In the genomic region with DNA sequence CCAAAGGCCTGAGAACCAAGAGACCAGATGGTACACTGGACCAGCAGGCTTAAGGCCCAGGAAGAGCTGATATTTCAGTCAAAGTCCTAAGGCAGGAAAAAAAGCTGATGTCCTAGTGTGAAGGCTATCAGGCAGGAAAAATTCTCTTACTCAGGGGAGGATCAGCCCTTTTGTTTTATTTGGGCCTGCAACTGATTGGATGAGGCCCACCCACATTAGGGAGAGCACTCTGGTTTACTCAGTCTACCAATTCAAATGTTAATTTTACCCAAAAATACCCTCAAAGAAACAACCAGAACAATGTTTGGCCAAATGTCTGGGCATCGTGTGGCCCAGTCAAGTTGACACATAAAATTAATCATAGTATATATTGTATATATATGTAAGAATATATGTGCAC, we compare ENCODE assay signal across 34 cellular contexts. TPM values are rescaled to one million over a fixed set of nuclear protein-coding genes. Genes with fewer than 3 reads are reported as not detected.
DNase-seq lines count a peak whose midpoint lies in the region; ATAC-seq, FAIRE-seq and TF ChIP-seq lines count a peak whose summit lies in the region.
"Had no signal": no experiment of that assay in that cellular context is flagged by ENCODE, and none has a peak within 500 bp of the region (broad histone marks: within the 10 kb centered on the region; RNA-seq: fewer than 3 reads in every experiment).

No MANE protein-coding gene starts in this region.

- WGBS in K562 (ENCODE audit: insufficient coverage, low coverage, missing lambda C conversion rate): 0% methylated on average over 1 of the region's 1 CpG

- H3K4me3 Mint-ChIP-seq in T-helper 17 cell: no peak overlapping the region
- H3K4me3 Mint-ChIP-seq: B cell; CD14-positive monocyte; CD4-positive, alpha-beta memory T cell; CD4-positive, alpha-beta T cell; CD4-positive, CD25-positive, alpha-beta regulatory T cell; CD8-positive, alpha-beta memory T cell; CD8-positive, alpha-beta T cell had no signal

- H3K4me3 ChIP-seq in K562: no peak overlapping the region
- H3K4me3 ChIP-seq: A549; BLaER1; BLaER1 treated with 17β-estradiol and CSF1 and Interleukin-3, amounts not matched to agents 10 nM and 100 nM had no signal

- POLR2A ChIA-PET in K562 (lab: Yijun Ruan, JAX): no interaction called here

- no peak overlapping the region for H2AFZ ChIP-seq in K562 (ENCODE audit: low read depth, low read length)

- no peak for TF ChIP-seq CTCF in K562 (IDR thresholded peaks at IDR 0.05 in 2 of 3, conservative IDR thresholded peaks at IDR 0.05 in 1 of 3; ENCODE audit: insufficient read depth in 2 of 3, low read depth in 1 of 3, low read length in 3 of 3)

- no peak overlapping the region for H3K27ac Mint-ChIP-seq in T-helper 17 cell
- H3K27ac Mint-ChIP-seq: B cell; CD14-positive monocyte; CD4-positive, alpha-beta memory T cell; CD4-positive, alpha-beta T cell; CD4-positive, CD25-positive, alpha-beta regulatory T cell; CD8-positive, alpha-beta memory T cell; CD8-positive, alpha-beta T cell had no signal

- no peak overlapping the region for H3K9ac ChIP-seq in K562 (ENCODE audit: insufficient read depth in 1 of 2, low read depth in 2 of 2, low read length in 2 of 2)
- H3K9ac ChIP-seq: BLaER1; BLaER1 treated with 17β-estradiol and CSF1 and Interleukin-3, amounts not matched to agents 10 nM and 100 nM had no signal

- TF ChIP-seq RAD21 in K562 (CRISPR knock-in tag; conservative IDR thresholded peaks at IDR 0.05 in 1 of 2, IDR thresholded peaks at IDR 0.05 in 1 of 2): no peak

- ATAC-seq in K562 (no peak), T-helper 17 cell (no peak)
- ATAC-seq: A549; CD8-positive, alpha-beta T cell had no signal

- in situ Hi-C loops in K562 (cut with MboI): no loop called here

- H3K4me2 ChIP-seq in K562 (ENCODE audit: insufficient read depth, low read length): no peak overlapping the region
- H3K4me2 ChIP-seq: A549; BLaER1; BLaER1 treated with 17β-estradiol and CSF1 and Interleukin-3, amounts not matched to agents 10 nM and 100 nM had no signal

- intact Hi-C loops in K562 (cut with micrococcal nuclease): no loop called here

- no peak for TF ChIP-seq EP300 in K562 (IDR thresholded peaks at IDR 0.05; ENCODE audit: low read length)

- H3K27me3 ChIP-seq in K562 (ENCODE audit: control insufficient read depth in 2 of 2, insufficient read depth in 2 of 2, low read length in 2 of 2): peaks cover 2% of the 10 kb centered on the region in 2 experiments; a peak in 2 of 5 replicates
- H3K27me3 ChIP-seq: BE2C; BLaER1; BLaER1 treated with 17β-estradiol and CSF1 and Interleukin-3, amounts not matched to agents 10 nM and 100 nM had no signal

- H3K79me2 ChIP-seq in K562 (ENCODE audit: control insufficient read depth, insufficient read depth, low read length): no peaks in the 10 kb centered on the region

- H3K36me3 Mint-ChIP-seq in T-helper 17 cell (ENCODE audit: low read depth): no peaks in the 10 kb centered on the region
- H3K36me3 Mint-ChIP-seq: CD14-positive monocyte; CD4-positive, alpha-beta memory T cell; CD4-positive, CD25-positive, alpha-beta regulatory T cell; CD8-positive, alpha-beta memory T cell; CD8-positive, alpha-beta T cell had no signal

- no peaks in the 10 kb centered on the region for H4K20me1 ChIP-seq in K562 (replicated peaks; ENCODE audit: control insufficient read depth, insufficient read depth, low read length)
- H4K20me1 ChIP-seq: BLaER1; BLaER1 treated with 17β-estradiol and CSF1 and Interleukin-3, amounts not matched to agents 10 nM and 100 nM had no signal

- H3K27me3 Mint-ChIP-seq in T-helper 17 cell: peaks cover 29% of the 10 kb centered on the region

- no peak overlapping the region for H3K27ac ChIP-seq in K562 (ENCODE audit: extremely low read depth, low read depth, low read length)
- H3K27ac ChIP-seq: 22Rv1; A549; BLaER1; BLaER1 treated with 17β-estradiol and CSF1 and Interleukin-3, amounts not matched to agents 10 nM and 100 nM; C4-2B had no signal

- H3K4me1 Mint-ChIP-seq in T-helper 17 cell: no peaks in the 10 kb centered on the region
- H3K4me1 Mint-ChIP-seq: B cell; CD14-positive monocyte; CD4-positive, alpha-beta memory T cell; CD4-positive, CD25-positive, alpha-beta regulatory T cell; CD8-positive, alpha-beta memory T cell had no signal

- no peak for FAIRE-seq in K562 (lab: Jason Lieb, UNC)
- FAIRE-seq: A204.1, A549, D721Med had no signal

- DNase-seq in K562 (ENCODE audit: extremely low read depth in 1 of 4, low spot score in 3 of 4): no peak
- DNase-seq in T-helper 17 cell: no peak
- DNase-seq: 8988T; ACHN; AML-193; BE2C; Caco-2; Calu3; CD4-positive, alpha-beta memory T cell; CD4-positive, alpha-beta T cell; CD4-positive, CD25-positive, alpha-beta regulatory T cell; CD8-positive, alpha-beta memory T cell; CD8-positive, alpha-beta T cell; COR-L47; DMS 273 treated with DMSO at 0.1 percent for 48 hours; DMS153; DMS53; DMS79; DMS79 treated with DMSO at 0.1 percent for 48 hours; DND-41; EL had no signal

- H3K36me3 ChIP-seq in K562 (ENCODE audit: control insufficient read depth, insufficient read depth, low read length): no peaks in the 10 kb centered on the region
- H3K36me3 ChIP-seq: BE2C; BLaER1; BLaER1 treated with 17β-estradiol and CSF1 and Interleukin-3, amounts not matched to agents 10 nM and 100 nM had no signal

- CTCF ChIA-PET in K562 (lab: Yijun Ruan, JAX; ENCODE audit: low intra/inter-chr PET ratio): no interaction called here

- BruUV-seq in K562 (replicated peaks; lab: Mats Ljungman, UMichigan): no TSS peak

- no peaks in the 10 kb centered on the region for H3K4me1 ChIP-seq in K562 (replicated peaks in 1 of 2; ENCODE audit: control insufficient read depth in 2 of 2, insufficient read depth in 2 of 2, low read length in 2 of 2)
- H3K4me1 ChIP-seq: A549, BLaER1, Caco-2 had no signal

- no peak for TF ChIP-seq POLR2A in K562 (conservative IDR thresholded peaks at IDR 0.05)

- no peaks in the 10 kb centered on the region for H3K9me1 ChIP-seq in K562 (ENCODE audit: control insufficient read depth, insufficient read depth, low read length)

- H3K9me3 ChIP-seq in K562 (replicated peaks; ENCODE audit: control insufficient read depth, insufficient read depth, low read depth, low read length) (no peaks in the 10 kb centered on the region), T-helper 17 cell (ENCODE audit: control insufficient read depth, low read length, poor library complexity, severe bottlenecking) (no peaks in the 10 kb centered on the region)
- H3K9me3 ChIP-seq: A549, BE2C, Caco-2 had no signal

TF ChIP-seq in K562, 482 proteins besides CTCF, POLR2A, EP300 and RAD21:
- TF ChIP-seq, protein P1, sequence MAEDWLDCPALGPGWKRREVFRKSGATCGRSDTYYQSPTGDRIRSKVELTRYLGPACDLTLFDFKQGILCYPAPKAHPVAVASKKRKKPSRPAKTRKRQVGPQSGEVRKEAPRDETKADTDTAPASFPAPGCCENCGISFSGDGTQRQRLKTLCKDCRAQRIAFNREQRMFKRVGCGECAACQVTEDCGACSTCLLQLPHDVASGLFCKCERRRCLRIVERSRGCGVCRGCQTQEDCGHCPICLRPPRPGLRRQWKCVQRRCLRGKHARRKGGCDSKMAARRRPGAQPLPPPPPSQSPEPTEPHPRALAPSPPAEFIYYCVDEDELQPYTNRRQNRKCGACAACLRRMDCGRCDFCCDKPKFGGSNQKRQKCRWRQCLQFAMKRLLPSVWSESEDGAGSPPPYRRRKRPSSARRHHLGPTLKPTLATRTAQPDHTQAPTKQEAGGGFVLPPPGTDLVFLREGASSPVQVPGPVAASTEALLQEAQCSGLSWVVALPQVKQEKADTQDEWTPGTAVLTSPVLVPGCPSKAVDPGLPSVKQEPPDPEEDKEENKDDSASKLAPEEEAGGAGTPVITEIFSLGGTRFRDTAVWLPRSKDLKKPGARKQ (CRISPR knock-in tag; IDR thresholded peaks at IDR 0.05): no peak
- TF ChIP-seq RNF2 (IDR thresholded peaks at IDR 0.05): no peak
- peak; percentile 92 for TF ChIP-seq ZNF134 (CRISPR knock-in tag; conservative IDR thresholded peaks at IDR 0.05)

RNA-seq across cellular contexts. Expression of a gene that starts 24.5 kb away (rescaled TPM):
- not detected in 2 replicates for total RNA-seq in K562 (2011; cell fraction: chromatin; rRNA removed; ENCODE audit: low replicate concordance)
- not detected in 2 replicates for total RNA-seq in K562 (2011; cell fraction: nucleolus; rRNA removed)
- 0.46 TPM in 1 of 2 replicates, not detected in the other for total RNA-seq in K562 (2011; cell fraction: nucleoplasm; rRNA removed)
- total RNA-seq in K562 (2014; rRNA removed): 0.04 TPM in 1 of 2 replicates, not detected in the other
- not detected in 2 replicates for total RNA-seq in K562 (2014; rRNA removed; fragmentation: Illumina TruSeq; extraction: Trizol)
- not detected in 2 replicates for total RNA-seq in K562 (2015; rRNA removed; fragmentation: Illumina TruSeq; extraction: Trizol)
- total RNA-seq in K562 (2021): 0.07 TPM in 1 of 2 replicates, not detected in the other
- not detected in 2 replicates for polyA plus RNA-seq in K562 (2011; rRNA removed)
- 0.01 and 0.03 TPM in 2 replicates for polyA plus RNA-seq in K562 (2011; cell fraction: cytosol; rRNA removed)
- 0.09 TPM in 1 of 2 replicates, not detected in the other for polyA plus RNA-seq in K562 (2011; cell fraction: nucleus; rRNA removed)
- 0.04 TPM in 1 of 2 replicates, not detected in the other for polyA plus RNA-seq in K562 (2012)
- 0.12 TPM in 1 of 2 replicates, not detected in the other for polyA plus RNA-seq in K562 (2014; fragmentation: Illumina TruSeq; extraction: Trizol)
- under 1 TPM in 1 of 2 experiments, not detected in 1; 0.03 TPM for polyA plus RNA-seq in K562 (2014; fragmentation: Nextera tagmentation; extraction: Ambion mirVana)
- polyA plus RNA-seq in K562 (2014; rRNA removed): not detected in 2 replicates
- polyA minus RNA-seq in K562 (2011; rRNA and poly(A)+ RNA removed): not detected in 2 replicates
- polyA minus RNA-seq in K562 (2011; cell fraction: cytosol; rRNA and poly(A)+ RNA removed): not detected in 2 replicates
- polyA minus RNA-seq in K562 (2011; cell fraction: nucleus; rRNA and poly(A)+ RNA removed): under 0.01 TPM in 1 of 2 replicates, not detected in the other
- not detected for total RNA-seq in T-helper 17 cell
- total RNA-seq: A172; A673; CD4-positive, alpha-beta memory T cell; CD4-positive, alpha-beta T cell; CD4-positive, CD25-positive, alpha-beta regulatory T cell; CD8-positive, alpha-beta memory T cell; CD8-positive, alpha-beta T cell; Daoy had no signal
- polyA plus RNA-seq: A549; AG04450; CD14-positive monocyte; CD4-positive, alpha-beta memory T cell; CD4-positive, CD25-positive, alpha-beta regulatory T cell; CD8-positive, alpha-beta memory T cell had no signal
